Comparison of ENCODE assay signal across 1 cellular context in genomic region chr11:8015753-8016239, GRCh38.
TF ChIP-seq lines count a peak whose summit lies in the region.

No MANE protein-coding gene starts in this region.

TF ChIP-seq in IMR-90, 13 proteins besides CTCF, POLR2A, EP300 and RAD21:
- TF ChIP-seq RCOR1 (IDR thresholded peaks at IDR 0.05; ENCODE audit: insufficient replicate concordance, low read length), result no peak
- TF ChIP-seq SMC3 (IDR thresholded peaks at IDR 0.05; ENCODE audit: low read depth, low read length), result no peak
- TF ChIP-seq CEBPB (IDR thresholded peaks at IDR 0.05; ENCODE audit: low read depth, low read length), result no peak
- no peak for TF ChIP-seq MAFK (IDR thresholded peaks at IDR 0.05; ENCODE audit: low read depth, low read length)
- no peak for TF ChIP-seq NFE2L2 (IDR thresholded peaks at IDR 0.05; ENCODE audit: low read depth, low read length)
- no peak for TF ChIP-seq MAZ (IDR thresholded peaks at IDR 0.05; ENCODE audit: borderline replicate concordance, low read depth, low read length)
- no peak for TF ChIP-seq FOS (IDR thresholded peaks at IDR 0.05; ENCODE audit: low read depth, low read length)
- no peak for TF ChIP-seq BHLHE40 (IDR thresholded peaks at IDR 0.05; ENCODE audit: low read depth, low read length)
- TF ChIP-seq RFX5 (IDR thresholded peaks at IDR 0.05; ENCODE audit: low read depth, low read length), result no peak
- TF ChIP-seq, protein P1, sequence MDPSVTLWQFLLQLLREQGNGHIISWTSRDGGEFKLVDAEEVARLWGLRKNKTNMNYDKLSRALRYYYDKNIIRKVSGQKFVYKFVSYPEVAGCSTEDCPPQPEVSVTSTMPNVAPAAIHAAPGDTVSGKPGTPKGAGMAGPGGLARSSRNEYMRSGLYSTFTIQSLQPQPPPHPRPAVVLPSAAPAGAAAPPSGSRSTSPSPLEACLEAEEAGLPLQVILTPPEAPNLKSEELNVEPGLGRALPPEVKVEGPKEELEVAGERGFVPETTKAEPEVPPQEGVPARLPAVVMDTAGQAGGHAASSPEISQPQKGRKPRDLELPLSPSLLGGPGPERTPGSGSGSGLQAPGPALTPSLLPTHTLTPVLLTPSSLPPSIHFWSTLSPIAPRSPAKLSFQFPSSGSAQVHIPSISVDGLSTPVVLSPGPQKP (IDR thresholded peaks at IDR 0.05; ENCODE audit: borderline replicate concordance, low read depth, low read length), result no peak
